1 cellular context compared by ENCODE assay signal in the genomic region with DNA sequence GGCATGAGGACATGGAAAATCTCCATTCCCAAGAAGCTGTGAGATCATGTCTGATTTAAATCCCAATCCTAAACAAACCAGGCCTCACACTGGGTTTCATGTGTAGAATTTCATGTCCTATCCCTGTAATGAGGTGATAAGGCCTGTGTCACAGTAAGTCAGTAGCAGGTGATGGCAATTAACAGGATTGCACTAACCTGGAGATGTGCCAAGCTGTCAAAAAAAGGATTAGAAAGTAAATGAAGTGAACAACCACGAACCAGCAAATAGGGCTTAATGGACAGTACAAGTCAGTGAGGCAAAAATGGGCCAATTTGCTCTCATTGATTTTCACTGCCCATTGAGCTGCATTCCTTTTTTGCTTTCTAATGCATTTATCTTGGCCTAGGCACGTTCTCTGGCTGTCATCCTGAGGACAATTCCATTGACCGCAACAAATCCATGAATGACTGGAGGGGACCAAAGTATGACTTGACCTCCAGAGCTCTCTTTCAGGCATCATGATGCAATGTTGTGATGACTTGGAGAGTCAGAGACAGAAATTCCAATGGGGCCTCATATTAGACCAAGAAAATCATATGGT.
A peak's percentile ranks its signal among the peaks of the same experiment; 100 is the strongest.
TF ChIP-seq lines count a peak whose summit lies in the region.

No MANE protein-coding gene starts in this region.

TF ChIP-seq in HEK293, 187 proteins besides CTCF, POLR2A, EP300 and RAD21 (continued from another document):
- peak; percentile 98 for TF ChIP-seq HIC1 (tag by site-specific recombination; IDR thresholded peaks at IDR 0.05)
TF ChIP-seq in HEK293: peak in this region for 107.
